23 cellular contexts compared by ENCODE assay signal in genomic region chr4:82587826-82588225, GRCh38. TPM values are rescaled to one million over a fixed set of nuclear protein-coding genes. Genes with fewer than 3 reads are reported as not detected.
"Had no signal": no experiment of that assay in that cellular context is flagged by ENCODE, and none has a peak within 500 bp of the region (broad histone marks: within the 10 kb centered on the region; RNA-seq: fewer than 3 reads in every experiment).

No MANE protein-coding gene starts in this region.

- H3K36me3 ChIP-seq: esophagus squamous epithelium, gastrocnemius medialis, heart right ventricle, left lung, lower lobe of right lung had no signal

- H3K27me3 ChIP-seq: dorsolateral prefrontal cortex, esophagus squamous epithelium, gastrocnemius medialis, heart right ventricle had no signal

- DNase-seq: dermis blood vessel endothelial cell; dorsolateral prefrontal cortex; effector CD4-positive, alpha-beta T cell; effector memory CD4-positive, alpha-beta T cell; erythroblast; esophagus squamous epithelium; foreskin fibroblast; foreskin melanocyte; gastrocnemius medialis; glutamatergic neuron; head of caudate nucleus; heart right ventricle; hippocampal formation; left cardiac atrium; left lung; left ventricle myocardium superior; lower lobe of right lung; mesenchymal stem cell; midbrain; naive thymus-derived CD8-positive, alpha-beta T cell had no signal

- H3K27ac Mint-ChIP-seq: naive thymus-derived CD8-positive, alpha-beta T cell had no signal

- H3K9me3 ChIP-seq: esophagus squamous epithelium, gastrocnemius medialis, heart right ventricle, left lung, lower lobe of right lung had no signal

- H3K27ac ChIP-seq: coronary artery, epithelial cell of prostate, esophagus squamous epithelium, gastrocnemius medialis, heart right ventricle, left lung, lower lobe of right lung had no signal

- H3K4me1 Mint-ChIP-seq: naive thymus-derived CD8-positive, alpha-beta T cell had no signal

- H3K4me3 ChIP-seq: coronary artery, dorsolateral prefrontal cortex, esophagus squamous epithelium, gastrocnemius medialis, heart right ventricle, left lung, lower lobe of right lung had no signal

- H3K4me3 Mint-ChIP-seq: naive thymus-derived CD8-positive, alpha-beta T cell had no signal

- ATAC-seq: esophagus mucosa; gastrocnemius medialis; heart right ventricle; left cardiac atrium; left lung; left ventricle myocardium superior; lower lobe of right lung; naive thymus-derived CD8-positive, alpha-beta T cell had no signal

- H3K9me3 Mint-ChIP-seq: naive thymus-derived CD8-positive, alpha-beta T cell had no signal

- H3K4me1 ChIP-seq: esophagus squamous epithelium, gastrocnemius medialis, heart right ventricle, left lung, lower lobe of right lung had no signal

- H3K36me3 Mint-ChIP-seq: naive thymus-derived CD8-positive, alpha-beta T cell had no signal

RNA-seq across cellular contexts. Expression of gene TMEM150C, which starts 26.0 kb away (rescaled TPM):
- total RNA-seq: naive thymus-derived CD8-positive, alpha-beta T cell had no signal
